In genomic region chr12:63420206-63420644, GRCh38 we compare ENCODE assay signal across 8 cellular contexts.
DNase-seq lines count a peak whose midpoint lies in the region; ATAC-seq and TF ChIP-seq lines count a peak whose summit lies in the region.

No MANE protein-coding gene starts in this region.

- H3K4me3 ChIP-seq in WI38 (ENCODE audit: low read depth, low read length): no peak overlapping the region
- H3K4me3 ChIP-seq in right atrium auricular region: no peak overlapping the region

- peak; percentile 98 for ATAC-seq in GM19351 (IDR thresholded peaks at IDR 0.05; ENCODE audit: unreplicated experiment)
- ATAC-seq in HG03342 (IDR thresholded peaks at IDR 0.05; ENCODE audit: unreplicated experiment): peak; percentile 97

- DNase-seq in Daoy (ENCODE audit: low read depth) (peak; percentile 74), NCI-H2171 treated with DMSO at 0.1 percent for 48 hours (lab: John Stamatoyannopoulos, UW) (peak; percentile 69), right atrium auricular region (ENCODE audit: low spot score) (no peak), substantia nigra (lab: John Stamatoyannopoulos, UW) (no peak)
- peak; percentile 7 for DNase-seq in stimulated activated CD8-positive, alpha-beta memory T cell treated with anti-CD3 and anti-CD28 coated beads, Interleukin-4, amount 100 ng/mL, for 24 hours (ENCODE audit: low read depth)

- no peaks in the 10 kb centered on the region for H3K4me1 ChIP-seq in right atrium auricular region

- peaks cover 0 to 14% of the 10 kb centered on the region in 2 donors for H3K9me3 ChIP-seq in right atrium auricular region

- no peak overlapping the region for H3K27ac ChIP-seq in right atrium auricular region
- H3K27ac ChIP-seq in substantia nigra (ENCODE audit: low read depth, low read length, poor library complexity, severe bottlenecking): no peak overlapping the region

- H3K27me3 ChIP-seq in right atrium auricular region: no peaks in the 10 kb centered on the region

- TF ChIP-seq CTCF in WI38 (IDR thresholded peaks at IDR 0.05; ENCODE audit: low read depth, low read length) (peak; percentile 43; the same call in 1 of the 2 replicates), right atrium auricular region (IDR thresholded peaks at IDR 0.05) (peak; percentile 17 to 55)

- no peaks in the 10 kb centered on the region for H3K36me3 ChIP-seq in right atrium auricular region

Comparison
In these comparisons a context has a peak if more than half of its experiments do, and no peak if none do; other contexts are left out.
1. DNase-seq: peak in Daoy (single experiment), NCI-H2171 treated with DMSO at 0.1 percent for 48 hours (single experiment) and stimulated activated CD8-positive, alpha-beta memory T cell treated with anti-CD3 and anti-CD28 coated beads, Interleukin-4, amount 100 ng/mL, for 24 hours (single experiment); none in right atrium auricular region (single experiment) and substantia nigra (0 of 49).